Comparison of ENCODE assay signal across 1 cellular context in genomic region chr17:5583426-5584382, GRCh38.
TF ChIP-seq lines count a peak whose summit lies in the region.

No MANE protein-coding gene starts in this region.

TF ChIP-seq in SK-N-SH, 30 proteins besides CTCF, POLR2A, EP300 and RAD21 (continued from another document):
- TF ChIP-seq, protein P1, sequence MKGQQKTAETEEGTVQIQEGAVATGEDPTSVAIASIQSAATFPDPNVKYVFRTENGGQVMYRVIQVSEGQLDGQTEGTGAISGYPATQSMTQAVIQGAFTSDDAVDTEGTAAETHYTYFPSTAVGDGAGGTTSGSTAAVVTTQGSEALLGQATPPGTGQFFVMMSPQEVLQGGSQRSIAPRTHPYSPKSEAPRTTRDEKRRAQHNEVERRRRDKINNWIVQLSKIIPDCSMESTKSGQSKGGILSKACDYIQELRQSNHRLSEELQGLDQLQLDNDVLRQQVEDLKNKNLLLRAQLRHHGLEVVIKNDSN (IDR thresholded peaks at IDR 0.05; ENCODE audit: borderline replicate concordance, low read depth), result no peak
- TF ChIP-seq EZH2phosphoT487 (IDR thresholded peaks at IDR 0.05; ENCODE audit: borderline replicate concordance, low read depth) (no peak), YY1 (IDR thresholded peaks at IDR 0.05; ENCODE audit: low read depth) (no peak), SIN3A (IDR thresholded peaks at IDR 0.05; ENCODE audit: borderline replicate concordance, low read depth, low read length) (no peak), MAX (IDR thresholded peaks at IDR 0.05; ENCODE audit: low read depth) (no peak), TEAD4 (IDR thresholded peaks at IDR 0.05; ENCODE audit: borderline replicate concordance, insufficient read depth) (no peak), FOXM1 (IDR thresholded peaks at IDR 0.05; ENCODE audit: low read depth) (no peak), MEF2A (IDR thresholded peaks at IDR 0.05; ENCODE audit: borderline replicate concordance, low read depth) (no peak), RFX5 (IDR thresholded peaks at IDR 0.05; ENCODE audit: low read length) (no peak), IRF3 (IDR thresholded peaks at IDR 0.05; ENCODE audit: low read depth, low read length) (no peak), FOXJ3 (CRISPR knock-in tag; IDR thresholded peaks at IDR 0.05) (no peak)
